ENCODE assay signal across 11 cellular contexts in genomic region chr15:99143655-99144610, GRCh38. TPM values are rescaled to one million over a fixed set of nuclear protein-coding genes. Genes with fewer than 3 reads are reported as not detected.
DNase-seq lines count a peak whose midpoint lies in the region; ATAC-seq and TF ChIP-seq lines count a peak whose summit lies in the region.
"Had no signal": no experiment of that assay in that cellular context is flagged by ENCODE, and none has a peak within 500 bp of the region (broad histone marks: within the 10 kb centered on the region; RNA-seq: fewer than 3 reads in every experiment).

No MANE protein-coding gene starts in this region.

- TF ChIP-seq RAD21 in liver (IDR thresholded peaks at IDR 0.05): peak in 1 of 2 donors; percentile 13

- H3K9ac ChIP-seq in HUES64 (ENCODE audit: low read depth, low read length): no peak overlapping the region
- no peak overlapping the region for H3K9ac ChIP-seq in liver (ENCODE audit: low read depth in 1 of 2, low read length in 2 of 2)

- H3K4me1 ChIP-seq in HUES64 (ENCODE audit: insufficient read depth, low read length) (peaks cover 28% of the 10 kb centered on the region), liver (ENCODE audit: control insufficient read depth in 4 of 4, insufficient read depth in 4 of 4, low read length in 3 of 4) (peaks cover 4 to 19% (median 14%) of the 10 kb centered on the region in 4 donors)

- no peak overlapping the region for H3K4me3 ChIP-seq in HUES64 (ENCODE audit: low read length)
- no peak overlapping the region for H3K4me3 ChIP-seq in coronary artery
- H3K4me3 ChIP-seq in liver (ENCODE audit: low read depth in 1 of 3, low read length in 3 of 3): no peak overlapping the region

- no peaks in the 10 kb centered on the region for H3K9me3 ChIP-seq in HUES64 (ENCODE audit: insufficient read depth, low read depth, low read length)
- H3K9me3 ChIP-seq in liver (ENCODE audit: control insufficient read depth in 4 of 4, low read length in 3 of 4): no peaks in the 10 kb centered on the region

- TF ChIP-seq CTCF in coronary artery (IDR thresholded peaks at IDR 0.05): no peak
- no peak for TF ChIP-seq CTCF in liver (IDR thresholded peaks at IDR 0.05; ENCODE audit: low read depth, low read length, missing input control)

- 86% methylated on average over 6 of the region's 7 CpGs for WGBS in HUES64
- 72% methylated on average over 7 of the region's 7 CpGs for WGBS in liver

- no peaks in the 10 kb centered on the region for H3K36me3 ChIP-seq in HUES64 (ENCODE audit: insufficient read depth, low read length)
- H3K36me3 ChIP-seq in liver (ENCODE audit: control insufficient read depth in 4 of 4, insufficient read depth in 3 of 4, low read depth in 1 of 4, low read length in 3 of 4): no peaks in the 10 kb centered on the region

- ATAC-seq in HG02798 (IDR thresholded peaks at IDR 0.05; ENCODE audit: poor library complexity, unreplicated experiment): no peak

- H3K27me3 ChIP-seq in HUES64 (ENCODE audit: insufficient read depth, low read length) (no peaks in the 10 kb centered on the region), liver (ENCODE audit: control insufficient read depth in 4 of 4, insufficient read depth in 4 of 4, low read length in 3 of 4) (no peaks in the 10 kb centered on the region)

- H3K27ac ChIP-seq in HUES64 (ENCODE audit: low read depth, low read length) (peak overlapping the region; percentile 36; the same call in 1 of the 2 replicates), coronary artery (peak overlapping the region; percentile 65 to 76), liver (ENCODE audit: low read depth in 1 of 2, low read length in 2 of 2) (peak overlapping the region; percentile 53 to 58)

- peak; percentile 88 for DNase-seq in coronary artery (ENCODE audit: low spot score)
- DNase-seq in stromal cell of bone marrow (ENCODE audit: low read depth): peak; percentile 60
- DNase-seq in NCI-H345 (lab: John Stamatoyannopoulos, UW): no peak
- DNase-seq in cortex of kidney (lab: John Stamatoyannopoulos, UW): no peak
- no peak for DNase-seq in pons (ENCODE audit: low spot score)
- DNase-seq: activated naive CD4-positive, alpha-beta T cell treated with anti-CD3 and anti-CD28 coated beads, Interleukin-2, amount 10 ng/mL, durations not matched to agents 7 days and 5 days; foreskin melanocyte; stimulated activated CD8-positive, alpha-beta memory T cell treated with anti-CD3 and anti-CD28 coated beads, Interleukin-4, amount 100 ng/mL, for 48 hours had no signal

TF ChIP-seq in liver, 16 proteins besides CTCF, POLR2A, EP300 and RAD21:
- TF ChIP-seq TAF1 (conservative IDR thresholded peaks at IDR 0.05) (no peak), YY1 (IDR thresholded peaks at IDR 0.05) (peak; percentile 97), JUND (IDR thresholded peaks at IDR 0.05) (peak in 1 of 2 donors; percentile 19), SP1 (IDR thresholded peaks at IDR 0.05) (peak; percentile 42), EGR1 (IDR thresholded peaks at IDR 0.05; ENCODE audit: low read depth in 2 of 2) (no peak), FOXA1 (IDR thresholded peaks at IDR 0.05) (no peak), HNF4A (conservative IDR thresholded peaks at IDR 0.05) (peak; percentile 31 to 68), NR2F2 (IDR thresholded peaks at IDR 0.05) (no peak), MAX (IDR thresholded peaks at IDR 0.05) (peak; percentile 33), RXRA (IDR thresholded peaks at IDR 0.05) (peak; percentile 41 to 66), ATF3 (IDR thresholded peaks at IDR 0.05) (peak; percentile 12), GABPA (IDR thresholded peaks at IDR 0.05 in 1 of 2, conservative IDR thresholded peaks at IDR 0.05 in 1 of 2) (no peak), HNF4G (IDR thresholded peaks at IDR 0.05) (no peak), FOXA2 (IDR thresholded peaks at IDR 0.05) (no peak)
- TF ChIP-seq, protein P1, sequence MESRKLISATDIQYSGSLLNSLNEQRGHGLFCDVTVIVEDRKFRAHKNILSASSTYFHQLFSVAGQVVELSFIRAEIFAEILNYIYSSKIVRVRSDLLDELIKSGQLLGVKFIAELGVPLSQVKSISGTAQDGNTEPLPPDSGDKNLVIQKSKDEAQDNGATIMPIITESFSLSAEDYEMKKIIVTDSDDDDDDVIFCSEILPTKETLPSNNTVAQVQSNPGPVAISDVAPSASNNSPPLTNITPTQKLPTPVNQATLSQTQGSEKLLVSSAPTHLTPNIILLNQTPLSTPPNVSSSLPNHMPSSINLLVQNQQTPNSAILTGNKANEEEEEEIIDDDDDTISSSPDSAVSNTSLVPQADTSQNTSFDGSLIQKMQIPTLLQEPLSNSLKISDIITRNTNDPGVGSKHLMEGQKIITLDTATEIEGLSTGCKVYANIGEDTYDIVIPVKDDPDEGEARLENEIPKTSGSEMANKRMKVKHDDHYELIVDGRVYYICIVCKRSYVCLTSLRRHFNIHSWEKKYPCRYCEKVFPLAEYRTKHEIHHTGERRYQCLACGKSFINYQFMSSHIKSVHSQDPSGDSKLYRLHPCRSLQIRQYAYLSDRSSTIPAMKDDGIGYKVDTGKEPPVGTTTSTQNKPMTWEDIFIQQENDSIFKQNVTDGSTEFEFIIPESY (IDR thresholded peaks at IDR 0.05): no peak
- TF ChIP-seq, protein P2, sequence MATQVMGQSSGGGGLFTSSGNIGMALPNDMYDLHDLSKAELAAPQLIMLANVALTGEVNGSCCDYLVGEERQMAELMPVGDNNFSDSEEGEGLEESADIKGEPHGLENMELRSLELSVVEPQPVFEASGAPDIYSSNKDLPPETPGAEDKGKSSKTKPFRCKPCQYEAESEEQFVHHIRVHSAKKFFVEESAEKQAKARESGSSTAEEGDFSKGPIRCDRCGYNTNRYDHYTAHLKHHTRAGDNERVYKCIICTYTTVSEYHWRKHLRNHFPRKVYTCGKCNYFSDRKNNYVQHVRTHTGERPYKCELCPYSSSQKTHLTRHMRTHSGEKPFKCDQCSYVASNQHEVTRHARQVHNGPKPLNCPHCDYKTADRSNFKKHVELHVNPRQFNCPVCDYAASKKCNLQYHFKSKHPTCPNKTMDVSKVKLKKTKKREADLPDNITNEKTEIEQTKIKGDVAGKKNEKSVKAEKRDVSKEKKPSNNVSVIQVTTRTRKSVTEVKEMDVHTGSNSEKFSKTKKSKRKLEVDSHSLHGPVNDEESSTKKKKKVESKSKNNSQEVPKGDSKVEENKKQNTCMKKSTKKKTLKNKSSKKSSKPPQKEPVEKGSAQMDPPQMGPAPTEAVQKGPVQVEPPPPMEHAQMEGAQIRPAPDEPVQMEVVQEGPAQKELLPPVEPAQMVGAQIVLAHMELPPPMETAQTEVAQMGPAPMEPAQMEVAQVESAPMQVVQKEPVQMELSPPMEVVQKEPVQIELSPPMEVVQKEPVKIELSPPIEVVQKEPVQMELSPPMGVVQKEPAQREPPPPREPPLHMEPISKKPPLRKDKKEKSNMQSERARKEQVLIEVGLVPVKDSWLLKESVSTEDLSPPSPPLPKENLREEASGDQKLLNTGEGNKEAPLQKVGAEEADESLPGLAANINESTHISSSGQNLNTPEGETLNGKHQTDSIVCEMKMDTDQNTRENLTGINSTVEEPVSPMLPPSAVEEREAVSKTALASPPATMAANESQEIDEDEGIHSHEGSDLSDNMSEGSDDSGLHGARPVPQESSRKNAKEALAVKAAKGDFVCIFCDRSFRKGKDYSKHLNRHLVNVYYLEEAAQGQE (IDR thresholded peaks at IDR 0.05): no peak

RNA-seq across cellular contexts. Expression of gene SYNM, which starts 39.1 kb away (rescaled TPM):
- 1.2 TPM for polyA plus RNA-seq in HUES64 (2013, experiment 1 of 2)
- polyA plus RNA-seq in HUES64 (2013, experiment 2 of 2): 1.5 TPM
- 1 to 10 TPM; 1.0 to 6.4 TPM for total RNA-seq in liver
- 1 to 10 TPM in 1 of 2 donors, under 1 TPM in 1; 0.39 to 1.4 TPM for polyA plus RNA-seq in liver

Comparison
In these comparisons a context has a peak if more than half of its experiments do, and no peak if none do; other contexts are left out.
1. DNase-seq: peak in coronary artery (single experiment) and stromal cell of bone marrow (single experiment); none in NCI-H345 (single experiment), cortex of kidney (single experiment) and pons (single experiment).
2. Peak in every context shown above with its lines, with median percentiles within 50 percentile points of each other: H3K27ac ChIP-seq.